34 cellular contexts compared by ENCODE assay signal in genomic region chr18:1619507-1619906, GRCh38.
"Had no signal": no experiment of that assay in that cellular context is flagged by ENCODE, and none has a peak within 500 bp of the region (broad histone marks: within the 10 kb centered on the region; RNA-seq: fewer than 3 reads in every experiment).

No MANE protein-coding gene starts in this region.

- DNase-seq: Karpas-422, Kasumi-1, MG63, MM.1S, MV-4-11, NCI-H1048, NCI-H1092, NCI-H1092 treated with DMSO at 0.1 percent for 48 hours, NCI-H1105, NCI-H1105 treated with DMSO at 0.1 percent for 48 hours, NCI-H1417, NCI-H1417 treated with DMSO at 0.1 percent for 48 hours, NCI-H1436, NCI-H1436 treated with DMSO at 0.1 percent for 48 hours, NCI-H146, NCI-H1694, NCI-H1694 treated with DMSO at 0.1 percent for 48 hours, NCI-H187, NCI-H187 treated with DMSO at 0.1 percent for 48 hours, NCI-H1930, NCI-H2029, NCI-H2029 treated with DMSO at 0.1 percent for 48 hours, NCI-H2081, NCI-H2081 treated with DMSO at 0.1 percent for 48 hours, NCI-H2107, NCI-H2171, NCI-H2171 treated with DMSO at 0.1 percent for 48 hours, NCI-H2227 treated with DMSO at 0.1 percent for 48 hours, NCI-H226, NCI-H345, NCI-H446, NCI-H446 treated with DMSO at 0.1 percent for 48 hours, NCI-H510A, NCI-H510A treated with DMSO at 0.1 percent for 48 hours had no signal

- H3K9me3 ChIP-seq: MG63 had no signal

- H3K27me3 ChIP-seq: MG63 had no signal

- H3K4me3 ChIP-seq: MG63 had no signal

- H3K36me3 ChIP-seq: MG63 had no signal
